12 cellular contexts compared by ENCODE assay signal in genomic region chr19:3202895-3203294, GRCh38. TPM values are rescaled to one million over a fixed set of nuclear protein-coding genes. Genes with fewer than 3 reads are reported as not detected.
A peak's percentile ranks its signal among the peaks of the same experiment; 100 is the strongest.
DNase-seq lines count a peak whose midpoint lies in the region; ATAC-seq and TF ChIP-seq lines count a peak whose summit lies in the region.
"Not testable (repeated sequence)": the region's sequence is repeated elsewhere in the genome, so short reads cannot be mapped to it uniquely, and the experiment has no call there.
"Had no signal": no experiment of that assay in that cellular context is flagged by ENCODE, and none has a peak within 500 bp of the region (broad histone marks: within the 10 kb centered on the region; RNA-seq: fewer than 3 reads in every experiment).

No MANE protein-coding gene starts in this region.

- H3K27me3 Mint-ChIP-seq in activated CD4-positive, alpha-beta memory T cell treated with anti-CD3 and anti-CD28 coated beads, Interleukin-2, amount 10 ng/mL, durations not matched to agents 7 days and 5 days; nephron progenitor cell (ENCODE audit: low read depth, poor library complexity); neural progenitor cell (ENCODE audit: insufficient read depth, low read depth); progenitor cell of endocrine pancreas; stimulated activated naive B cell treated with anti-CD40 and anti-IgM and Interleukin-4, amounts not matched to agents 10 μg/mL and 1 μg/mL and 100 μg/mL, for 72 hours: not testable (repeated sequence)

- not testable (repeated sequence) for DNase-seq in RWPE1 (ENCODE audit: low spot score); activated CD4-positive, alpha-beta memory T cell treated with anti-CD3 and anti-CD28 coated beads, Interleukin-2, amount 10 ng/mL, durations not matched to agents 7 days and 5 days; nephron progenitor cell; neural progenitor cell (ENCODE audit: low spot score); progenitor cell of endocrine pancreas (ENCODE audit: low spot score, unreplicated experiment); stimulated activated naive B cell treated with anti-CD40 and anti-IgM and Interleukin-4, amounts not matched to agents 10 μg/mL and 1 μg/mL and 100 μg/mL, for 72 hours

- not testable (repeated sequence) for H3K79me2 ChIP-seq in neural progenitor cell (ENCODE audit: low read depth)

- H3K27ac ChIP-seq in HEK293 (ENCODE audit: extremely low read depth, low read depth, low read length); neural progenitor cell: not testable (repeated sequence)
- H3K27ac ChIP-seq in RWPE1 = peak overlapping the region; percentile 28

- not testable (repeated sequence) for H3K4me2 ChIP-seq in neural progenitor cell

- POLR2A ChIA-PET in HEK293 (lab: Yijun Ruan, JAX) = not testable (repeated sequence)
- POLR2A ChIA-PET in RWPE1 (lab: Yijun Ruan, JAX; ENCODE audit: low non-redundant PET) = interaction anchor here (0.6 kb wide), 1 partner anchor 555 kb away, joined by 3 read pairs; no protein-coding TSS in a partner anchor
- POLR2A ChIA-PET in activated CD4-positive, alpha-beta memory T cell treated with anti-CD3 and anti-CD28 coated beads, Interleukin-2, amount 10 ng/mL, durations not matched to agents 7 days and 5 days (lab: Charles Lee) = interaction anchor here (1.5 kb wide), 1 partner anchor 19 kb away, joined by 3 read pairs; no protein-coding TSS in a partner anchor

- CTCF ChIA-PET in HEK293 (lab: Yijun Ruan, JAX) (interaction anchor here (0.6 kb wide), 1 partner anchor 1183 kb away, joined by 4 read pairs; no protein-coding TSS in a partner anchor), RWPE1 (lab: Yijun Ruan, JAX) (interaction anchor here (1.0 kb wide), 1 partner anchor 237 kb away, joined by 6 read pairs; no protein-coding TSS in a partner anchor)
- CTCF ChIA-PET in activated CD4-positive, alpha-beta memory T cell treated with anti-CD3 and anti-CD28 coated beads, Interleukin-2, amount 10 ng/mL, durations not matched to agents 7 days and 5 days (lab: Charles Lee) = not testable (repeated sequence)

- ATAC-seq in stimulated activated naive B cell treated with anti-CD40 and anti-IgM and Interleukin-4, amounts not matched to agents 10 μg/mL and 1 μg/mL and 100 μg/mL, for 72 hours (replicated peaks) = not testable (repeated sequence)

- H3K9me3 ChIP-seq in HEK293 (ENCODE audit: control insufficient read depth, insufficient read depth, low read depth, low read length); neural progenitor cell (ENCODE audit: low read depth): not testable (repeated sequence)

- H3F3A ChIP-seq in neural progenitor cell (ENCODE audit: low read depth) = not testable (repeated sequence)

- not testable (repeated sequence) for H3K4me1 Mint-ChIP-seq in activated CD4-positive, alpha-beta memory T cell treated with anti-CD3 and anti-CD28 coated beads, Interleukin-2, amount 10 ng/mL, durations not matched to agents 7 days and 5 days; nephron progenitor cell; neural progenitor cell; progenitor cell of endocrine pancreas (ENCODE audit: low read depth); stimulated activated naive B cell treated with anti-CD40 and anti-IgM and Interleukin-4, amounts not matched to agents 10 μg/mL and 1 μg/mL and 100 μg/mL, for 72 hours

- H2AFZ ChIP-seq in neural progenitor cell (replicated peaks) = not testable (repeated sequence)

- H3K9ac ChIP-seq in neural progenitor cell = not testable (repeated sequence)

- not testable (repeated sequence) for H3K4me1 ChIP-seq in HEK293 (ENCODE audit: control insufficient read depth, insufficient read depth, low read length); neural progenitor cell

- TF ChIP-seq CTCF in HEK293 (tag by site-specific recombination; IDR thresholded peaks at IDR 0.05); RWPE1 (conservative IDR thresholded peaks at IDR 0.05; ENCODE audit: low read depth); nephron progenitor cell (IDR thresholded peaks at IDR 0.05); neural progenitor cell (IDR thresholded peaks at IDR 0.05); progenitor cell of endocrine pancreas (IDR thresholded peaks at IDR 0.05; ENCODE audit: unreplicated experiment): not testable (repeated sequence)

- peaks cover 7 to 73% of the 10 kb centered on the region in 2 experiments; a peak in 2 of 3 replicates for H3K36me3 ChIP-seq in HEK293 (ENCODE audit: control insufficient read depth in 2 of 2, insufficient read depth in 1 of 2, low read length in 2 of 2)
- H3K36me3 ChIP-seq in neural progenitor cell = not testable (repeated sequence)

- H3K4me3 Mint-ChIP-seq in activated CD4-positive, alpha-beta memory T cell treated with anti-CD3 and anti-CD28 coated beads, Interleukin-2, amount 10 ng/mL, durations not matched to agents 7 days and 5 days; nephron progenitor cell; neural progenitor cell; progenitor cell of endocrine pancreas (ENCODE audit: low read depth); stimulated activated naive B cell treated with anti-CD40 and anti-IgM and Interleukin-4, amounts not matched to agents 10 μg/mL and 1 μg/mL and 100 μg/mL, for 72 hours: not testable (repeated sequence)

- H3K27me3 ChIP-seq in neural progenitor cell = not testable (repeated sequence)

- not testable (repeated sequence) for H4K20me1 ChIP-seq in neural progenitor cell (ENCODE audit: low read depth)

- H3K4me3 ChIP-seq in HEK293 (ENCODE audit: low read depth, low read length); neural progenitor cell: not testable (repeated sequence)

- H3K36me3 Mint-ChIP-seq in activated CD4-positive, alpha-beta memory T cell treated with anti-CD3 and anti-CD28 coated beads, Interleukin-2, amount 10 ng/mL, durations not matched to agents 7 days and 5 days (ENCODE audit: low read depth); nephron progenitor cell (ENCODE audit: low read depth); neural progenitor cell; progenitor cell of endocrine pancreas (ENCODE audit: insufficient read depth): not testable (repeated sequence)
- peaks cover 23 to 26% of the 10 kb centered on the region in 2 donors for H3K36me3 Mint-ChIP-seq in stimulated activated naive B cell treated with anti-CD40 and anti-IgM and Interleukin-4, amounts not matched to agents 10 μg/mL and 1 μg/mL and 100 μg/mL, for 72 hours

- H3K9me3 Mint-ChIP-seq in activated CD4-positive, alpha-beta memory T cell treated with anti-CD3 and anti-CD28 coated beads, Interleukin-2, amount 10 ng/mL, durations not matched to agents 7 days and 5 days; nephron progenitor cell; neural progenitor cell; progenitor cell of endocrine pancreas (ENCODE audit: low read depth); stimulated activated naive B cell treated with anti-CD40 and anti-IgM and Interleukin-4, amounts not matched to agents 10 μg/mL and 1 μg/mL and 100 μg/mL, for 72 hours: not testable (repeated sequence)

- H3K27ac Mint-ChIP-seq in activated CD4-positive, alpha-beta memory T cell treated with anti-CD3 and anti-CD28 coated beads, Interleukin-2, amount 10 ng/mL, durations not matched to agents 7 days and 5 days = peak overlapping the region; percentile 19
- peak overlapping the region; percentile 39 for H3K27ac Mint-ChIP-seq in nephron progenitor cell
- H3K27ac Mint-ChIP-seq in neural progenitor cell = peak overlapping the region; percentile 42
- peak overlapping the region; percentile 69 for H3K27ac Mint-ChIP-seq in progenitor cell of endocrine pancreas
- H3K27ac Mint-ChIP-seq in stimulated activated naive B cell treated with anti-CD40 and anti-IgM and Interleukin-4, amounts not matched to agents 10 μg/mL and 1 μg/mL and 100 μg/mL, for 72 hours = peak overlapping the region; percentile 47

TF ChIP-seq in HEK293, 187 proteins besides CTCF, POLR2A, EP300 and RAD21:
- peak; percentile 91 for TF ChIP-seq SCRT1 (tag by site-specific recombination; IDR thresholded peaks at IDR 0.05; ENCODE audit: borderline replicate concordance)

RNA-seq across cellular contexts. Expression of gene NCLN, which starts 17.2 kb away (rescaled TPM):
- total RNA-seq in activated CD4-positive, alpha-beta memory T cell treated with anti-CD3 and anti-CD28 coated beads, Interleukin-2, amount 10 ng/mL, durations not matched to agents 7 days and 5 days = 10 to 100 TPM; 49.6 to 52.0 TPM
- total RNA-seq in neural progenitor cell (ENCODE audit: low replicate concordance) (12.2 and 50.8 TPM in 2 replicates), progenitor cell of endocrine pancreas (54.6 and 57.7 TPM in 2 replicates)

RNA-seq across cellular contexts. Expression of gene CELF5, which starts 21.6 kb away (rescaled TPM):
- total RNA-seq in activated CD4-positive, alpha-beta memory T cell treated with anti-CD3 and anti-CD28 coated beads, Interleukin-2, amount 10 ng/mL, durations not matched to agents 7 days and 5 days = under 1 TPM; 0.25 to 0.43 TPM
- total RNA-seq in neural progenitor cell (ENCODE audit: low replicate concordance) (7.9 and 16.1 TPM in 2 replicates), progenitor cell of endocrine pancreas (1.6 and 1.7 TPM in 2 replicates)
- total RNA-seq: A172 had no signal

RNA-seq across cellular contexts. Expression of gene S1PR4, which starts 24.3 kb away (rescaled TPM):
- 100 to 1,000 TPM; 275 to 280 TPM for total RNA-seq in activated CD4-positive, alpha-beta memory T cell treated with anti-CD3 and anti-CD28 coated beads, Interleukin-2, amount 10 ng/mL, durations not matched to agents 7 days and 5 days
- not detected in 2 replicates for total RNA-seq in neural progenitor cell (ENCODE audit: low replicate concordance)
- not detected in 2 replicates for total RNA-seq in progenitor cell of endocrine pancreas
- total RNA-seq: A673, Caco-2, Calu3, Daoy had no signal

Comparison
In these comparisons a context has a peak if more than half of its experiments do, and no peak if none do; other contexts are left out.
1. H3K27ac Mint-ChIP-seq: peak in every context shown above with its lines; median percentile 69 in progenitor cell of endocrine pancreas; 47 in stimulated activated naive B cell treated with anti-CD40 and anti-IgM and Interleukin-4, amounts not matched to agents 10 μg/mL and 1 μg/mL and 100 μg/mL, for 72 hours; 42 in neural progenitor cell; 39 in nephron progenitor cell; 19 in activated CD4-positive, alpha-beta memory T cell treated with anti-CD3 and anti-CD28 coated beads, Interleukin-2, amount 10 ng/mL, durations not matched to agents 7 days and 5 days.
2. RNA of gene S1PR4, which starts 24.3 kb away (total RNA-seq): 275 to 280 TPM in activated CD4-positive, alpha-beta memory T cell treated with anti-CD3 and anti-CD28 coated beads, Interleukin-2, amount 10 ng/mL, durations not matched to agents 7 days and 5 days; not detected in progenitor cell of endocrine pancreas and not detected in neural progenitor cell; every median in the first group is over 100 times any median in the second.